Comparison of ENCODE assay signal across 18 cellular contexts in genomic region chrX:97968376-97969104, GRCh38.
"Had no signal": no experiment of that assay in that cellular context is flagged by ENCODE, and none has a peak within 500 bp of the region (broad histone marks: within the 10 kb centered on the region; RNA-seq: fewer than 3 reads in every experiment).

No MANE protein-coding gene starts in this region.

- H3K36me3 Mint-ChIP-seq: activated naive CD4-positive, alpha-beta T cell treated with anti-CD3 and anti-CD28 coated beads, Interleukin-2, amount 50 U/mL, for 72 hours; immature natural killer cell; stimulated activated naive B cell treated with anti-CD40 and anti-IgM and Interleukin-4, amounts not matched to agents 10 μg/mL and 1 μg/mL and 100 μg/mL, for 72 hours had no signal

- H3K4me3 ChIP-seq: adrenal gland, cardiac muscle cell, esophagus muscularis mucosa, left ventricle myocardium inferior, sigmoid colon had no signal

- H3K36me3 ChIP-seq: adrenal gland, cardiac muscle cell, esophagus muscularis mucosa, left ventricle myocardium inferior, sigmoid colon, WERI-Rb-1 had no signal

- ATAC-seq: activated CD4-positive, alpha-beta T cell treated with anti-CD3 and anti-CD28 coated beads for 36 hours; activated naive CD4-positive, alpha-beta T cell treated with anti-CD3 and anti-CD28 coated beads, Interleukin-2, amount 50 U/mL, for 72 hours; stimulated activated naive B cell treated with anti-CD40 and anti-IgM and Interleukin-4, amounts not matched to agents 10 μg/mL and 1 μg/mL and 100 μg/mL, for 72 hours had no signal

- H3K27me3 Mint-ChIP-seq: activated CD4-positive, alpha-beta T cell treated with anti-CD3 and anti-CD28 coated beads for 36 hours; dendritic cell treated with granulocyte-macrophage colony-stimulating factor and Interleukin-4, amounts not matched to agents 40 ng/mL and 50 ng/mL, for 4 days; stimulated activated naive B cell treated with anti-CD40 and anti-IgM and Interleukin-4, amounts not matched to agents 10 μg/mL and 1 μg/mL and 100 μg/mL, for 72 hours had no signal

- H3K9ac ChIP-seq: parathyroid adenoma had no signal

- H3K27ac Mint-ChIP-seq: activated CD4-positive, alpha-beta T cell treated with anti-CD3 and anti-CD28 coated beads for 36 hours; activated naive CD4-positive, alpha-beta T cell treated with anti-CD3 and anti-CD28 coated beads, Interleukin-2, amount 50 U/mL, for 72 hours; dendritic cell treated with granulocyte-macrophage colony-stimulating factor and Interleukin-4, amounts not matched to agents 40 ng/mL and 50 ng/mL, for 4 days; immature natural killer cell; stimulated activated naive B cell treated with anti-CD40 and anti-IgM and Interleukin-4, amounts not matched to agents 10 μg/mL and 1 μg/mL and 100 μg/mL, for 72 hours had no signal

- H3K27me3 ChIP-seq: adrenal gland, cardiac muscle cell, esophagus muscularis mucosa, sigmoid colon had no signal

- H3K4me3 Mint-ChIP-seq: activated CD4-positive, alpha-beta T cell treated with anti-CD3 and anti-CD28 coated beads for 36 hours; dendritic cell treated with granulocyte-macrophage colony-stimulating factor and Interleukin-4, amounts not matched to agents 40 ng/mL and 50 ng/mL, for 4 days; immature natural killer cell; neural crest cell; stimulated activated naive B cell treated with anti-CD40 and anti-IgM and Interleukin-4, amounts not matched to agents 10 μg/mL and 1 μg/mL and 100 μg/mL, for 72 hours had no signal

- H3K9me3 ChIP-seq: adrenal gland, esophagus muscularis mucosa, left ventricle myocardium inferior, sigmoid colon had no signal

- H3K9me3 Mint-ChIP-seq: dendritic cell treated with granulocyte-macrophage colony-stimulating factor and Interleukin-4, amounts not matched to agents 40 ng/mL and 50 ng/mL, for 4 days had no signal

- DNase-seq: activated CD4-positive, alpha-beta T cell treated with anti-CD3 and anti-CD28 coated beads for 36 hours; activated CD4-positive, alpha-beta T cell treated with anti-CD3 and anti-CD28 coated beads, Interleukin-2, amount 50 U/mL, for 48 hours; activated gamma-delta T cell treated with Interleukin-2 at 50 U/mL for 16 hours; adrenal gland; effector CD8-positive, alpha-beta T cell; immature natural killer cell; kidney glomerular epithelial cell; left ventricle myocardium inferior; sigmoid colon; stimulated activated CD4-positive, alpha-beta T cell treated with anti-CD3 and anti-CD28 coated beads, Interleukin-4, amount 100 ng/mL, for 4 hours; stimulated activated naive B cell treated with anti-CD40 and anti-IgM and Interleukin-4, amounts not matched to agents 10 μg/mL and 1 μg/mL and 100 μg/mL, for 72 hours; WERI-Rb-1 had no signal

- H3K27ac ChIP-seq: adrenal gland, cardiac muscle cell, esophagus muscularis mucosa, left ventricle myocardium inferior, parathyroid adenoma, sigmoid colon, WERI-Rb-1 had no signal

- H3K4me1 ChIP-seq: adrenal gland, esophagus muscularis mucosa, left ventricle myocardium inferior, parathyroid adenoma, sigmoid colon had no signal

- H3K4me1 Mint-ChIP-seq: activated CD4-positive, alpha-beta T cell treated with anti-CD3 and anti-CD28 coated beads for 36 hours; immature natural killer cell; stimulated activated naive B cell treated with anti-CD40 and anti-IgM and Interleukin-4, amounts not matched to agents 10 μg/mL and 1 μg/mL and 100 μg/mL, for 72 hours had no signal
